In genomic region chr7:34991938-34992840, GRCh38 we compare ENCODE assay signal across 8 cellular contexts. TPM values are rescaled to one million over a fixed set of nuclear protein-coding genes. Genes with fewer than 3 reads are reported as not detected.
DNase-seq lines count a peak whose midpoint lies in the region; ATAC-seq lines count a peak whose summit lies in the region.

No MANE protein-coding gene starts in this region.

- peak overlapping the region in 1 of 2 donors; percentile 25 for H3K4me3 ChIP-seq in CD4-positive, alpha-beta memory T cell (ENCODE audit: low read length in 2 of 2)
- peak overlapping the region; percentile 35 to 56 for H3K4me3 ChIP-seq in mucosa of rectum (ENCODE audit: low read length in 2 of 2)

- peak overlapping the region in 1 of 2 donors; percentile 52 for H3K9ac ChIP-seq in mucosa of rectum (ENCODE audit: low read depth in 1 of 2, low read length in 2 of 2)

- H3K27me3 Mint-ChIP-seq in CD4-positive, alpha-beta memory T cell: no peaks in the 10 kb centered on the region

- intact Hi-C loops in CD4-positive, alpha-beta memory T cell (cut with micrococcal nuclease): loop anchor here (1.0 kb wide), 1 partner anchor 43 kb away; no protein-coding TSS in a partner anchor

- peaks cover 16 to 27% (median 21%) of the 10 kb centered on the region in 4 donors for H3K4me1 Mint-ChIP-seq in CD4-positive, alpha-beta memory T cell

- no peaks in the 10 kb centered on the region for H3K36me3 ChIP-seq in CD4-positive, alpha-beta memory T cell (ENCODE audit: insufficient read depth, low read length)
- no peaks in the 10 kb centered on the region for H3K36me3 ChIP-seq in mucosa of rectum (ENCODE audit: control insufficient read depth in 2 of 2, insufficient read depth in 2 of 2, low read length in 2 of 2)

- H3K36me3 Mint-ChIP-seq in CD4-positive, alpha-beta memory T cell: no peaks in the 10 kb centered on the region

- peak overlapping the region; percentile 82 to 96 (median 93) for H3K27ac Mint-ChIP-seq in CD4-positive, alpha-beta memory T cell

- H3K9me3 Mint-ChIP-seq in CD4-positive, alpha-beta memory T cell: no peaks in the 10 kb centered on the region

- no peaks in the 10 kb centered on the region for H3K9me3 ChIP-seq in CD4-positive, alpha-beta memory T cell (ENCODE audit: control insufficient read depth in 1 of 2, low read length in 2 of 2)
- no peaks in the 10 kb centered on the region for H3K9me3 ChIP-seq in mucosa of rectum (ENCODE audit: control insufficient read depth in 2 of 2, low read length in 2 of 2)

- peak overlapping the region; percentile 10 for H3K27ac ChIP-seq in CD4-positive, alpha-beta memory T cell (ENCODE audit: low read depth, low read length)
- H3K27ac ChIP-seq in mucosa of rectum (ENCODE audit: low read depth in 2 of 2, low read length in 2 of 2) (peak overlapping the region; percentile 61 to 68), substantia nigra (ENCODE audit: low read depth, low read length, poor library complexity, severe bottlenecking) (no peak overlapping the region)

- DNase-seq in CD4-positive, alpha-beta memory T cell: peak; percentile 29 to 75 (median 34)
- peak; percentile 49 for DNase-seq in HS-5 (ENCODE audit: low read depth)
- DNase-seq in activated T-cell treated with anti-CD3 and anti-CD28 coated beads, Interleukin-2, amount 50 U/mL, for 48 hours: peak; percentile 29 to 46
- DNase-seq in foreskin melanocyte: no peak
- no peak for DNase-seq in NCI-H187 (lab: John Stamatoyannopoulos, UW)
- no peak for DNase-seq in substantia nigra (lab: John Stamatoyannopoulos, UW)

- peaks cover 22% of the 10 kb centered on the region for H3K4me1 ChIP-seq in CD4-positive, alpha-beta memory T cell (ENCODE audit: insufficient read depth, low read length)
- H3K4me1 ChIP-seq in mucosa of rectum (ENCODE audit: control insufficient read depth in 2 of 2, insufficient read depth in 2 of 2, low read length in 2 of 2): peaks cover 0 to 7% of the 10 kb centered on the region in 2 donors

- peak overlapping the region; percentile 65 to 94 (median 85) for H3K4me3 Mint-ChIP-seq in CD4-positive, alpha-beta memory T cell

- POLR2A ChIA-PET in CD4-positive, alpha-beta memory T cell (lab: Charles Lee; ENCODE audit: partially characterized antibody): interaction anchor here (2.2 kb wide), 1 partner anchor 44 kb away, joined by 8 read pairs; no protein-coding TSS in a partner anchor

- CTCF ChIA-PET in CD4-positive, alpha-beta memory T cell (lab: Charles Lee; ENCODE audit: partially characterized antibody): no interaction called here

- no peaks in the 10 kb centered on the region for H3K27me3 ChIP-seq in CD4-positive, alpha-beta memory T cell (ENCODE audit: insufficient read depth, low read length)
- no peaks in the 10 kb centered on the region for H3K27me3 ChIP-seq in mucosa of rectum (ENCODE audit: control insufficient read depth in 2 of 2, insufficient read depth in 2 of 2, low read length in 2 of 2)

- ATAC-seq in GM21423 (IDR thresholded peaks at IDR 0.05; ENCODE audit: unreplicated experiment): peak; percentile 75

RNA-seq across cellular contexts. Expression of gene DPY19L1, which starts 45.1 kb away (rescaled TPM):
- total RNA-seq in CD4-positive, alpha-beta memory T cell: 10 to 100 TPM; 13.8 to 15.9 TPM
- polyA plus RNA-seq in CD4-positive, alpha-beta memory T cell: 1 to 10 TPM in 1 of 2 donors, under 1 TPM in 1; 0.75 to 1.8 TPM

Comparison
In these comparisons a context has a peak if more than half of its experiments do, and no peak if none do; other contexts are left out.
1. DNase-seq: peak in CD4-positive, alpha-beta memory T cell (5 of 5), HS-5 (single experiment) and activated T-cell treated with anti-CD3 and anti-CD28 coated beads, Interleukin-2, amount 50 U/mL, for 48 hours (2 of 2); none in foreskin melanocyte (single experiment), NCI-H187 (0 of 2) and substantia nigra (0 of 49).